In genomic region chr4:6613676-6614651, GRCh38 we compare ENCODE assay signal across 1 cellular context.
TF ChIP-seq lines count a peak whose summit lies in the region.

No MANE protein-coding gene starts in this region.

TF ChIP-seq in K562, 482 proteins besides CTCF, POLR2A, EP300 and RAD21 (continued from another document):
- no peak for TF ChIP-seq E4F1 (CRISPR knock-in tag; IDR thresholded peaks at IDR 0.05; ENCODE audit: borderline replicate concordance)
- TF ChIP-seq HDAC1 (IDR thresholded peaks at IDR 0.05), result 0 out of 4 replicates have a peak, but pooled peaks of 1 of the 2 experiments have one; percentile 6
- no peak for TF ChIP-seq HDAC2 (IDR thresholded peaks at IDR 0.05)
- no peak for TF ChIP-seq ZNF3 (CRISPR knock-in tag; IDR thresholded peaks at IDR 0.05)
- no peak for TF ChIP-seq ETS1 (conservative IDR thresholded peaks at IDR 0.05; ENCODE audit: control insufficient read depth, low read depth, low read length)
- TF ChIP-seq POLR2B (IDR thresholded peaks at IDR 0.05; ENCODE audit: low read depth, partially characterized antibody), result no peak
- TF ChIP-seq HSF4 (CRISPR knock-in tag; IDR thresholded peaks at IDR 0.05; ENCODE audit: borderline replicate concordance), result no peak
- TF ChIP-seq DPF2 (IDR thresholded peaks at IDR 0.05), result 0 out of 2 replicates have a peak, but pooled peaks have one; percentile 36
- TF ChIP-seq HDGF (IDR thresholded peaks at IDR 0.05), result no peak
- TF ChIP-seq THRB (CRISPR knock-in tag; conservative IDR thresholded peaks at IDR 0.05), result 0 out of 2 replicates have a peak, but pooled peaks have one; percentile 63
- TF ChIP-seq TEAD2 (tag; IDR thresholded peaks at IDR 0.05), result no peak
- peak; percentile 55 for TF ChIP-seq ARHGAP35 (IDR thresholded peaks at IDR 0.05; ENCODE audit: partially characterized antibody)
- TF ChIP-seq ZNF512 (tag; IDR thresholded peaks at IDR 0.05), result peak; percentile 84
- peak; percentile 48; the same call in 1 of the 2 replicates for TF ChIP-seq MTA1 (IDR thresholded peaks at IDR 0.05; ENCODE audit: borderline replicate concordance)
